Comparison of ENCODE assay signal across 39 cellular contexts in genomic region chr11:37623778-37624177, GRCh38.
"Had no signal": no experiment of that assay in that cellular context is flagged by ENCODE, and none has a peak within 500 bp of the region (broad histone marks: within the 10 kb centered on the region; RNA-seq: fewer than 3 reads in every experiment).

No MANE protein-coding gene starts in this region.

- H3K27me3 Mint-ChIP-seq: activated naive CD4-positive, alpha-beta T cell treated with anti-CD3 and anti-CD28 coated beads, Interleukin-2, amount 10 ng/mL, durations not matched to agents 7 days and 5 days; activated naive CD4-positive, alpha-beta T cell treated with anti-CD3 and anti-CD28 coated beads, Interleukin-2, amount 50 U/mL, for 24 hours; activated naive CD8-positive, alpha-beta T cell; activated naive CD8-positive, alpha-beta T cell treated with anti-CD3 and anti-CD28 coated beads for 36 hours; activated naive CD8-positive, alpha-beta T cell treated with anti-CD3 and anti-CD28 coated beads, Interleukin-2, amount 10 ng/mL, durations not matched to agents 7 days and 5 days; activated naive CD8-positive, alpha-beta T cell treated with anti-CD3 and anti-CD28 coated beads, Interleukin-2, amount 50 U/mL, for 24 hours; activated T-cell treated with anti-CD3 and anti-CD28 coated beads, Interleukin-2, amount 50 U/mL, for 24 hours; activated T-helper 17 cell treated with anti-CD3 and anti-CD28 coated beads, Interleukin-2, amount 50 U/mL, for 72 hours; brain; central memory CD8-positive, alpha-beta T cell had no signal

- H3K4me1 ChIP-seq: adrenal gland, ascending aorta, body of pancreas, breast epithelium, colonic mucosa had no signal

- H3K4me1 Mint-ChIP-seq: activated naive CD4-positive, alpha-beta T cell treated with anti-CD3 and anti-CD28 coated beads, Interleukin-2, amount 10 ng/mL, durations not matched to agents 7 days and 5 days; activated naive CD4-positive, alpha-beta T cell treated with anti-CD3 and anti-CD28 coated beads, Interleukin-2, amount 50 U/mL, for 24 hours; activated naive CD8-positive, alpha-beta T cell treated with anti-CD3 and anti-CD28 coated beads for 36 hours; activated naive CD8-positive, alpha-beta T cell treated with anti-CD3 and anti-CD28 coated beads, Interleukin-2, amount 10 ng/mL, durations not matched to agents 7 days and 5 days; activated naive CD8-positive, alpha-beta T cell treated with anti-CD3 and anti-CD28 coated beads, Interleukin-2, amount 50 U/mL, for 24 hours; activated T-helper 17 cell treated with anti-CD3 and anti-CD28 coated beads, Interleukin-2, amount 50 U/mL, for 72 hours; central memory CD8-positive, alpha-beta T cell had no signal

- H3K4me3 Mint-ChIP-seq: activated naive CD4-positive, alpha-beta T cell treated with anti-CD3 and anti-CD28 coated beads, Interleukin-2, amount 10 ng/mL, durations not matched to agents 7 days and 5 days; activated naive CD4-positive, alpha-beta T cell treated with anti-CD3 and anti-CD28 coated beads, Interleukin-2, amount 50 U/mL, for 24 hours; activated naive CD8-positive, alpha-beta T cell; activated naive CD8-positive, alpha-beta T cell treated with anti-CD3 and anti-CD28 coated beads for 36 hours; activated naive CD8-positive, alpha-beta T cell treated with anti-CD3 and anti-CD28 coated beads, Interleukin-2, amount 10 ng/mL, durations not matched to agents 7 days and 5 days; activated naive CD8-positive, alpha-beta T cell treated with anti-CD3 and anti-CD28 coated beads, Interleukin-2, amount 50 U/mL, for 24 hours; activated T-cell treated with anti-CD3 and anti-CD28 coated beads, Interleukin-2, amount 50 U/mL, for 24 hours; activated T-cell treated with anti-CD3 and anti-CD28 coated beads, Interleukin-2, amount 50 U/mL, for 4 hours; activated T-cell treated with anti-CD3 and anti-CD28 coated beads, Interleukin-2, amount 50 U/mL, for 72 hours; activated T-helper 1 cell treated with anti-CD3 and anti-CD28 coated beads, Interleukin-12 subunit alpha, Interleukin-12 subunit beta, Interleukin-2, Interleukin-4 antibody, amounts not matched to agents 30 ng/mL and 10 ng/mL and 1 ng/mL, durations not matched to agents 14 hours and 24 hours and 36 hours; activated T-helper 17 cell treated with anti-CD3 and anti-CD28 coated beads, Interleukin-2, amount 50 U/mL, for 72 hours; brain; central memory CD8-positive, alpha-beta T cell had no signal

- H3K9me3 ChIP-seq: adrenal gland, ascending aorta, body of pancreas, breast epithelium, colonic mucosa had no signal

- H3K36me3 Mint-ChIP-seq: activated naive CD4-positive, alpha-beta T cell treated with anti-CD3 and anti-CD28 coated beads, Interleukin-2, amount 10 ng/mL, durations not matched to agents 7 days and 5 days; activated naive CD4-positive, alpha-beta T cell treated with anti-CD3 and anti-CD28 coated beads, Interleukin-2, amount 50 U/mL, for 24 hours; activated naive CD4-positive, alpha-beta T cell treated with anti-CD3 and anti-CD28 coated beads, Interleukin-2, amount 50 U/mL, for 72 hours; activated naive CD8-positive, alpha-beta T cell; activated naive CD8-positive, alpha-beta T cell treated with anti-CD3 and anti-CD28 coated beads for 36 hours; activated naive CD8-positive, alpha-beta T cell treated with anti-CD3 and anti-CD28 coated beads, Interleukin-2, amount 10 ng/mL, durations not matched to agents 7 days and 5 days; brain had no signal

- H3K27ac Mint-ChIP-seq: activated naive CD4-positive, alpha-beta T cell treated with anti-CD3 and anti-CD28 coated beads, Interleukin-2, amount 10 ng/mL, durations not matched to agents 7 days and 5 days; activated naive CD4-positive, alpha-beta T cell treated with anti-CD3 and anti-CD28 coated beads, Interleukin-2, amount 50 U/mL, for 24 hours; activated naive CD4-positive, alpha-beta T cell treated with anti-CD3 and anti-CD28 coated beads, Interleukin-2, amount 50 U/mL, for 72 hours; activated naive CD8-positive, alpha-beta T cell; activated naive CD8-positive, alpha-beta T cell treated with anti-CD3 and anti-CD28 coated beads for 36 hours; activated naive CD8-positive, alpha-beta T cell treated with anti-CD3 and anti-CD28 coated beads, Interleukin-2, amount 10 ng/mL, durations not matched to agents 7 days and 5 days; activated naive CD8-positive, alpha-beta T cell treated with anti-CD3 and anti-CD28 coated beads, Interleukin-2, amount 50 U/mL, for 24 hours; activated T-cell treated with anti-CD3 and anti-CD28 coated beads, Interleukin-2, amount 50 U/mL, for 24 hours; activated T-cell treated with anti-CD3 and anti-CD28 coated beads, Interleukin-2, amount 50 U/mL, for 72 hours; activated T-helper 1 cell treated with anti-CD3 and anti-CD28 coated beads, Interleukin-12 subunit alpha, Interleukin-12 subunit beta, Interleukin-2, Interleukin-4 antibody, amounts not matched to agents 30 ng/mL and 10 ng/mL and 1 ng/mL, durations not matched to agents 14 hours and 24 hours and 36 hours; activated T-helper 17 cell treated with anti-CD3 and anti-CD28 coated beads, Interleukin-2, amount 50 U/mL, for 72 hours; activated T-helper 2 cell treated with anti-CD3 and anti-CD28 coated beads, Interferon-gamma antibody, Interleukin-2, Interleukin-4, amounts not matched to agents 10 μg/mL and 5 μg/mL and 100 μg/mL, durations not matched to agents 14 hours and 24 hours and 36 hours; brain had no signal

- DNase-seq: activated effector memory CD4-positive, alpha-beta T cell treated with anti-CD3 and anti-CD28 coated beads, Interleukin-2, amount 50 U/mL, for 16 hours; activated effector memory CD4-positive, alpha-beta T cell treated with Interleukin-2 at 50 U/mL for 16 hours; activated gamma-delta T cell; activated gamma-delta T cell treated with Interleukin-2 at 50 U/mL for 16 hours; activated naive CD4-positive, alpha-beta T cell treated with anti-CD3 and anti-CD28 coated beads, Interleukin-2, amount 10 ng/mL, durations not matched to agents 7 days and 5 days; activated naive CD4-positive, alpha-beta T cell treated with anti-CD3 and anti-CD28 coated beads, Interleukin-2, amount 50 U/mL, for 16 hours; activated naive CD4-positive, alpha-beta T cell treated with Interleukin-2 at 50 U/mL for 16 hours; activated naive CD8-positive, alpha-beta T cell treated with anti-CD3 and anti-CD28 coated beads for 36 hours; activated naive CD8-positive, alpha-beta T cell treated with anti-CD3 and anti-CD28 coated beads, Interleukin-2, amount 10 ng/mL, durations not matched to agents 7 days and 5 days; activated naive CD8-positive, alpha-beta T cell treated with anti-CD3 and anti-CD28 coated beads, Interleukin-2, amount 50 U/mL, for 24 hours; activated T-cell treated with anti-CD3 and anti-CD28 coated beads, Interleukin-2, amount 50 U/mL, for 24 hours; activated T-cell treated with anti-CD3 and anti-CD28 coated beads, Interleukin-2, amount 50 U/mL, for 4 hours; activated T-cell treated with anti-CD3 and anti-CD28 coated beads, Interleukin-2, amount 50 U/mL, for 48 hours; activated T-cell treated with anti-CD3 and anti-CD28 coated beads, Interleukin-2, amount 50 U/mL, for 72 hours; adrenal gland; amniotic stem cell; amygdala; anterior cingulate cortex; aorta; body of pancreas; brain microvascular endothelial cell; caudate nucleus; central memory CD4-positive, alpha-beta T cell; cerebellar nuclear complex; colonic mucosa had no signal

- H3K36me3 ChIP-seq: adrenal gland, ascending aorta, brain microvascular endothelial cell, breast epithelium, cardiac muscle cell, colonic mucosa had no signal

- H3K4me3 ChIP-seq: adrenal gland, ascending aorta, body of pancreas, breast epithelium, cardiac muscle cell, colonic mucosa had no signal

- ATAC-seq: activated naive CD4-positive, alpha-beta T cell treated with anti-CD3 and anti-CD28 coated beads, Interleukin-2, amount 50 U/mL, for 72 hours; activated naive CD8-positive, alpha-beta T cell treated with anti-CD3 and anti-CD28 coated beads, Interleukin-2, amount 50 U/mL, for 24 hours; activated T-cell treated with anti-CD3 and anti-CD28 coated beads, Interleukin-2, amount 50 U/mL, for 4 hours; activated T-cell treated with anti-CD3 and anti-CD28 coated beads, Interleukin-2, amount 50 U/mL, for 72 hours; activated T-helper 17 cell treated with anti-CD3 and anti-CD28 coated beads, Interleukin-2, amount 50 U/mL, for 72 hours; body of pancreas had no signal

- H3K9me3 Mint-ChIP-seq: brain had no signal

- FAIRE-seq: astrocyte, bronchial epithelial cell, colon had no signal

- H3K27ac ChIP-seq: adrenal gland, ascending aorta, body of pancreas, brain microvascular endothelial cell, breast epithelium, cardiac muscle cell, colonic mucosa had no signal

- H3K27me3 ChIP-seq: adrenal gland, ascending aorta, body of pancreas, brain microvascular endothelial cell, breast epithelium, cardiac muscle cell, colonic mucosa had no signal
